Comparison of ENCODE assay signal across 16 cellular contexts in genomic region chr5:130316971-130317421, GRCh38.
DNase-seq lines count a peak whose midpoint lies in the region; ATAC-seq and TF ChIP-seq lines count a peak whose summit lies in the region.
"Had no signal": no experiment of that assay in that cellular context is flagged by ENCODE, and none has a peak within 500 bp of the region (broad histone marks: within the 10 kb centered on the region; RNA-seq: fewer than 3 reads in every experiment).

No MANE protein-coding gene starts in this region.

- H2AFZ ChIP-seq in PC-9 (0 out of 2 replicates have a peak overlapping the region, but pooled peaks have one; percentile 33), neural progenitor cell (replicated peaks) (no peak overlapping the region)

- H3K4me1 Mint-ChIP-seq in neural progenitor cell, result peaks cover 13% of the 10 kb centered on the region
- no peaks in the 10 kb centered on the region for H3K4me1 Mint-ChIP-seq in activated naive CD8-positive, alpha-beta T cell treated with anti-CD3 and anti-CD28 coated beads, Interleukin-2, amount 50 U/mL, for 24 hours

- H3K4me2 ChIP-seq in PC-9, result no peak overlapping the region
- H3K4me2 ChIP-seq in neural progenitor cell, result peak overlapping the region; percentile 43

- TF ChIP-seq CTCF in PC-9 (conservative IDR thresholded peaks at IDR 0.05) (no peak), neural progenitor cell (IDR thresholded peaks at IDR 0.05) (no peak)

- H3K4me1 ChIP-seq in PC-9 (replicated peaks; ENCODE audit: insufficient read depth) (no peaks in the 10 kb centered on the region), neural progenitor cell (peaks cover 20% of the 10 kb centered on the region)
- H3K4me1 ChIP-seq: stomach had no signal

- no peak overlapping the region for H3K27ac Mint-ChIP-seq in neural progenitor cell
- no peak overlapping the region for H3K27ac Mint-ChIP-seq in activated naive CD8-positive, alpha-beta T cell treated with anti-CD3 and anti-CD28 coated beads, Interleukin-2, amount 50 U/mL, for 24 hours
- H3K27ac Mint-ChIP-seq: activated CD8-positive, alpha-beta T cell treated with anti-CD3 and anti-CD28 coated beads for 36 hours had no signal

- no peaks in the 10 kb centered on the region for H3F3A ChIP-seq in PC-9 (ENCODE audit: insufficient read depth, low read depth)
- H3F3A ChIP-seq in neural progenitor cell (ENCODE audit: low read depth), result peaks cover 13% of the 10 kb centered on the region

- H3K27me3 ChIP-seq in PC-9 (ENCODE audit: insufficient read depth, low read depth), result no peaks in the 10 kb centered on the region
- no peaks in the 10 kb centered on the region for H3K27me3 ChIP-seq in neural progenitor cell
- H3K27me3 ChIP-seq: stomach had no signal

- H3K4me3 Mint-ChIP-seq in neural progenitor cell, result no peak overlapping the region
- H3K4me3 Mint-ChIP-seq in activated naive CD8-positive, alpha-beta T cell treated with anti-CD3 and anti-CD28 coated beads, Interleukin-2, amount 50 U/mL, for 24 hours, result no peak overlapping the region
- H3K4me3 Mint-ChIP-seq: activated CD8-positive, alpha-beta T cell treated with anti-CD3 and anti-CD28 coated beads for 36 hours had no signal

- intact Hi-C loops in PC-9 (cut with micrococcal nuclease; ENCODE audit: unreplicated experiment), result no loop called here

- H4K20me1 ChIP-seq in PC-9 (ENCODE audit: insufficient read depth) (no peaks in the 10 kb centered on the region), neural progenitor cell (ENCODE audit: low read depth) (no peaks in the 10 kb centered on the region)

- H3K27me3 Mint-ChIP-seq in neural progenitor cell (ENCODE audit: insufficient read depth, low read depth), result no peaks in the 10 kb centered on the region
- H3K27me3 Mint-ChIP-seq in activated naive CD8-positive, alpha-beta T cell treated with anti-CD3 and anti-CD28 coated beads, Interleukin-2, amount 50 U/mL, for 24 hours, result no peaks in the 10 kb centered on the region
- H3K27me3 Mint-ChIP-seq: activated CD8-positive, alpha-beta T cell treated with anti-CD3 and anti-CD28 coated beads for 36 hours had no signal

- peaks cover 10% of the 10 kb centered on the region for H3K9me3 Mint-ChIP-seq in neural progenitor cell
- peaks cover 4% of the 10 kb centered on the region for H3K9me3 Mint-ChIP-seq in activated naive CD8-positive, alpha-beta T cell treated with anti-CD3 and anti-CD28 coated beads, Interleukin-2, amount 50 U/mL, for 24 hours
- H3K9me3 Mint-ChIP-seq: activated CD8-positive, alpha-beta T cell treated with anti-CD3 and anti-CD28 coated beads for 36 hours had no signal

- no peak for DNase-seq in PC-9
- DNase-seq in neural progenitor cell (ENCODE audit: low spot score), result peak; percentile 81
- DNase-seq in NCI-H446 (lab: John Stamatoyannopoulos, UW), result no peak
- DNase-seq in NCI-H2029 (lab: John Stamatoyannopoulos, UW), result no peak
- no peak for DNase-seq in activated naive CD8-positive, alpha-beta T cell treated with anti-CD3 and anti-CD28 coated beads, Interleukin-2, amount 50 U/mL, for 24 hours
- no peak for DNase-seq in NCI-H2107 (lab: John Stamatoyannopoulos, UW)
- DNase-seq: activated CD8-positive, alpha-beta T cell treated with anti-CD3 and anti-CD28 coated beads for 36 hours; central memory CD4-positive, alpha-beta T cell; GDM1; MV-4-11; Right ventricle myocardium superior; stomach had no signal

- ATAC-seq in GM18909 (IDR thresholded peaks at IDR 0.05; ENCODE audit: poor library complexity, unreplicated experiment) (peak; percentile 87), HG02763 (IDR thresholded peaks at IDR 0.05; ENCODE audit: unreplicated experiment) (peak; percentile 81)
- no peak for ATAC-seq in activated naive CD8-positive, alpha-beta T cell treated with anti-CD3 and anti-CD28 coated beads, Interleukin-2, amount 50 U/mL, for 24 hours
- ATAC-seq: activated CD8-positive, alpha-beta T cell treated with anti-CD3 and anti-CD28 coated beads for 36 hours; sciatic nerve had no signal

- H3K79me2 ChIP-seq in PC-9 (ENCODE audit: low read depth), result no peaks in the 10 kb centered on the region
- no peaks in the 10 kb centered on the region for H3K79me2 ChIP-seq in neural progenitor cell (ENCODE audit: low read depth)

- no peak overlapping the region for H3K9ac ChIP-seq in neural progenitor cell

- POLR2A ChIA-PET in PC-9 (lab: Charles Lee; ENCODE audit: unreplicated experiment), result no interaction called here

- H3K9me2 ChIP-seq in PC-9 (ENCODE audit: insufficient read depth), result no peaks in the 10 kb centered on the region

- H3K9me3 ChIP-seq in PC-9 (ENCODE audit: insufficient read depth, low read depth) (0 out of 2 replicates have a peak, but pooled peaks cover 6% of the 10 kb centered on the region), neural progenitor cell (ENCODE audit: low read depth) (peaks cover 8% of the 10 kb centered on the region)

- H3K27ac ChIP-seq in PC-9, result no peak overlapping the region
- peak overlapping the region; percentile 79 for H3K27ac ChIP-seq in neural progenitor cell
- H3K27ac ChIP-seq: C4-2B, stomach had no signal

- CTCF ChIA-PET in PC-9 (lab: Charles Lee), result no interaction called here

- BruUV-seq in PC-9 (replicated peaks; lab: Mats Ljungman, UMichigan), result no TSS peak

- H3K4me3 ChIP-seq in PC-9 (no peak overlapping the region), neural progenitor cell (no peak overlapping the region)
- H3K4me3 ChIP-seq: stomach had no signal

- no peaks in the 10 kb centered on the region for H3K36me3 ChIP-seq in PC-9 (ENCODE audit: low read depth)
- H3K36me3 ChIP-seq in neural progenitor cell, result no peaks in the 10 kb centered on the region
- H3K36me3 ChIP-seq: stomach had no signal

- no peaks in the 10 kb centered on the region for H3K36me3 Mint-ChIP-seq in neural progenitor cell
- H3K36me3 Mint-ChIP-seq in activated naive CD8-positive, alpha-beta T cell treated with anti-CD3 and anti-CD28 coated beads, Interleukin-2, amount 50 U/mL, for 24 hours (ENCODE audit: low read depth), result no peaks in the 10 kb centered on the region
